In genomic region chr2:72916743-72917137, GRCh38 we compare ENCODE assay signal across 8 cellular contexts. TPM values are rescaled to one million over a fixed set of nuclear protein-coding genes. Genes with fewer than 3 reads are reported as not detected.
DNase-seq lines count a peak whose midpoint lies in the region; ATAC-seq, FAIRE-seq and TF ChIP-seq lines count a peak whose summit lies in the region.

No MANE protein-coding gene starts in this region.

- H4K20me1 ChIP-seq in PC-9 (ENCODE audit: insufficient read depth): no peaks in the 10 kb centered on the region

- intact Hi-C loops in PC-9 (cut with micrococcal nuclease; ENCODE audit: unreplicated experiment): no loop called here

- no peaks in the 10 kb centered on the region for H3K79me2 ChIP-seq in PC-9 (ENCODE audit: low read depth)

- CTCF ChIA-PET in PC-9 (lab: Charles Lee): interaction anchor here (0.6 kb wide), 1 partner anchor 40 kb away, joined by 3 read pairs; no protein-coding TSS in a partner anchor

- peak; percentile 70 for DNase-seq in activated CD8-positive, alpha-beta memory T cell treated with anti-CD3 and anti-CD28 coated beads for 24 hours
- no peak for DNase-seq in activated CD8-positive, alpha-beta memory T cell treated with anti-CD3 and anti-CD28 coated beads, Interleukin-2, amount 50 U/mL, for 4 hours
- no peak for DNase-seq in PC-9
- no peak for DNase-seq in frontal cortex (ENCODE audit: low spot score in 2 of 2)

- H3K4me1 ChIP-seq in PC-9 (replicated peaks; ENCODE audit: insufficient read depth) (peaks cover 14% of the 10 kb centered on the region), stomach smooth muscle (ENCODE audit: control insufficient read depth, insufficient read depth, low read length) (peaks cover 45% of the 10 kb centered on the region)

- FAIRE-seq in frontal cortex (lab: Jason Lieb, UNC): no peak

- no peaks in the 10 kb centered on the region for H3F3A ChIP-seq in PC-9 (ENCODE audit: insufficient read depth, low read depth)

- no TSS peak for BruUV-seq in PC-9 (replicated peaks; lab: Mats Ljungman, UMichigan)

- H3K9me2 ChIP-seq in PC-9 (ENCODE audit: insufficient read depth): no peaks in the 10 kb centered on the region

- peaks cover 83% of the 10 kb centered on the region for H3K27me3 ChIP-seq in PC-9 (ENCODE audit: insufficient read depth, low read depth)
- H3K27me3 ChIP-seq in stomach smooth muscle (ENCODE audit: control insufficient read depth in 1 of 2, insufficient read depth in 2 of 2, low read length in 2 of 2): peaks cover 75 to 94% of the 10 kb centered on the region in 2 donors

- no peaks in the 10 kb centered on the region for H3K9me3 ChIP-seq in PC-9 (ENCODE audit: insufficient read depth, low read depth)
- H3K9me3 ChIP-seq in stomach smooth muscle (ENCODE audit: control insufficient read depth in 2 of 2, low read length in 2 of 2): no peaks in the 10 kb centered on the region

- H3K4me2 ChIP-seq in PC-9: peak overlapping the region; percentile 99

- no peak for TF ChIP-seq CTCF in PC-9 (conservative IDR thresholded peaks at IDR 0.05)

- H3K36me3 ChIP-seq in PC-9 (ENCODE audit: low read depth) (no peaks in the 10 kb centered on the region), stomach smooth muscle (ENCODE audit: control insufficient read depth in 2 of 2, insufficient read depth in 2 of 2, low read length in 2 of 2) (no peaks in the 10 kb centered on the region)

- no peak overlapping the region for H3K9ac ChIP-seq in stomach smooth muscle (ENCODE audit: low read length in 2 of 2)

- H3K27ac ChIP-seq in PC-9 (no peak overlapping the region), stomach smooth muscle (ENCODE audit: low read length) (no peak overlapping the region)

- H2AFZ ChIP-seq in PC-9: peak overlapping the region; percentile 82

- H3K4me3 ChIP-seq in PC-9: peak overlapping the region; percentile 74
- peak overlapping the region; percentile 38 for H3K4me3 ChIP-seq in iPS-11a (ENCODE audit: low read depth, low read length)
- peak overlapping the region; percentile 51 to 58 for H3K4me3 ChIP-seq in stomach smooth muscle (ENCODE audit: low read length in 2 of 2)

- no peak for ATAC-seq in GM19455 (IDR thresholded peaks at IDR 0.05; ENCODE audit: unreplicated experiment)
- no peak for ATAC-seq in HG03159 (IDR thresholded peaks at IDR 0.05; ENCODE audit: unreplicated experiment)

- POLR2A ChIA-PET in PC-9 (lab: Charles Lee; ENCODE audit: unreplicated experiment): no interaction called here

RNA-seq across cellular contexts. Expression of gene EMX1, which starts 0.6 kb away (rescaled TPM):
- total RNA-seq in PC-9 (2021): not detected in 2 replicates
- 11.8 TPM for total RNA-seq in frontal cortex

RNA-seq across cellular contexts. Expression of gene SPR, which starts 29.5 kb away (rescaled TPM):
- total RNA-seq in PC-9 (2021) (33.6 and 53.1 TPM in 2 replicates), frontal cortex (1.6 TPM)

Comparison
In these comparisons a context has a peak if more than half of its experiments do, and no peak if none do; other contexts are left out.
1. RNA of gene EMX1, which starts 0.6 kb away (total RNA-seq): 11.8 TPM in frontal cortex (single experiment); not detected in PC-9; every median in the first group is over 10 times any median in the second.
2. RNA of gene SPR, which starts 29.5 kb away (total RNA-seq): 33.6 to 53.1 TPM in PC-9; 1.6 TPM in frontal cortex (single experiment); every median in the first group is over 10 times any median in the second.
3. Peak in every context shown above with its lines, with median percentiles within 50 percentile points of each other: H3K4me3 ChIP-seq.